ENCODE assay signal across 13 cellular contexts in genomic region chr12:43325786-43326185, GRCh38.
DNase-seq lines count a peak whose midpoint lies in the region; ATAC-seq and TF ChIP-seq lines count a peak whose summit lies in the region.
"Had no signal": no experiment of that assay in that cellular context is flagged by ENCODE, and none has a peak within 500 bp of the region (broad histone marks: within the 10 kb centered on the region; RNA-seq: fewer than 3 reads in every experiment).

No MANE protein-coding gene starts in this region.

- H3K9me3 ChIP-seq in ascending aorta = no peaks in the 10 kb centered on the region
- no peaks in the 10 kb centered on the region for H3K9me3 ChIP-seq in right cardiac atrium (ENCODE audit: control insufficient read depth, low read length)
- H3K9me3 ChIP-seq: adrenal gland, MG63 had no signal

- H3K27ac ChIP-seq in ascending aorta = no peak overlapping the region
- H3K27ac ChIP-seq in right cardiac atrium (ENCODE audit: low read length) = no peak overlapping the region
- H3K27ac ChIP-seq: adrenal gland, coronary artery had no signal

- H3K36me3 ChIP-seq in ascending aorta = no peaks in the 10 kb centered on the region
- H3K36me3 ChIP-seq: adrenal gland, MG63 had no signal

- CTCF ChIA-PET in GM10248 (lab: Yijun Ruan, JAX) = interaction anchor here (1.2 to 1.8 kb wide), 2 partner anchors 10 to 13 kb away, joined by 4 to 9 read pairs; no protein-coding TSS in a partner anchor

- intact Hi-C loops in ascending aorta (cut with DNase I) (no loop called here), right cardiac atrium (cut with DNase I) (no loop called here)

- in situ Hi-C loops in GM13976 (cut with MboI; ENCODE audit: low sequenced_read_pairs, unreplicated experiment) = no loop called here

- peak; percentile 20 for DNase-seq in GM10248 (ENCODE audit: extremely low spot score)
- peak; percentile 99 for DNase-seq in MV-4-11 (lab: John Stamatoyannopoulos, UW)
- DNase-seq in GM13976 (ENCODE audit: low spot score) = no peak
- no peak for DNase-seq in ascending aorta (ENCODE audit: low spot score in 2 of 2)
- no peak for DNase-seq in right cardiac atrium
- DNase-seq: adrenal gland, Calu3, MG63, NCI-H446 treated with DMSO at 0.1 percent for 48 hours had no signal

- H3K4me3 ChIP-seq in ascending aorta (no peak overlapping the region), right cardiac atrium (ENCODE audit: low read length) (no peak overlapping the region)
- H3K4me3 ChIP-seq: adrenal gland, coronary artery, MG63 had no signal

- ATAC-seq in GM19463 (IDR thresholded peaks at IDR 0.05; ENCODE audit: unreplicated experiment) (peak; percentile 75), HG02938 (IDR thresholded peaks at IDR 0.05; ENCODE audit: unreplicated experiment) (peak; percentile 60), GM19455 (IDR thresholded peaks at IDR 0.05; ENCODE audit: unreplicated experiment) (no peak), right cardiac atrium (no peak)

- WGBS in right cardiac atrium = 87% methylated on average over 5 of the region's 5 CpGs

- H3K27me3 ChIP-seq in ascending aorta = no peaks in the 10 kb centered on the region
- no peaks in the 10 kb centered on the region for H3K27me3 ChIP-seq in right cardiac atrium (ENCODE audit: control insufficient read depth, insufficient read depth)
- H3K27me3 ChIP-seq: adrenal gland, MG63 had no signal

- TF ChIP-seq CTCF in GM10248 (IDR thresholded peaks at IDR 0.05; ENCODE audit: control extremely low read depth, extremely low read depth, low read depth, missing control alignments) (no peak), GM13976 (IDR thresholded peaks at IDR 0.05; ENCODE audit: borderline replicate concordance, control extremely low read depth, extremely low read depth, insufficient read depth, missing control alignments) (no peak), ascending aorta (IDR thresholded peaks at IDR 0.05) (no peak)

- no peaks in the 10 kb centered on the region for H3K4me1 ChIP-seq in ascending aorta
- no peaks in the 10 kb centered on the region for H3K4me1 ChIP-seq in right cardiac atrium (ENCODE audit: control insufficient read depth, insufficient read depth, low read length)
- H3K4me1 ChIP-seq: adrenal gland had no signal

- POLR2A ChIA-PET in GM10248 (lab: Yijun Ruan, JAX) = no interaction called here

Comparison
In these comparisons a context has a peak if more than half of its experiments do, and no peak if none do; other contexts are left out.
1. DNase-seq: peak in GM10248 (single experiment) and MV-4-11 (single experiment); none in GM13976 (single experiment), ascending aorta (0 of 2) and right cardiac atrium (0 of 3).
2. ATAC-seq: peak in GM19463 (single experiment) and HG02938 (single experiment); none in GM19455 (single experiment) and right cardiac atrium (0 of 2).